In genomic region chr1:225629483-225629882, GRCh38 we compare ENCODE assay signal across 2 cellular contexts.
TF ChIP-seq lines count a peak whose summit lies in the region.

No MANE protein-coding gene starts in this region.

TF ChIP-seq in HepG2, 621 proteins besides CTCF, POLR2A, EP300 and RAD21 (continues in another document):
- no peak for TF ChIP-seq KLF11 (CRISPR knock-in tag; IDR thresholded peaks at IDR 0.05)
- no peak for TF ChIP-seq FOXC1 (CRISPR knock-in tag; IDR thresholded peaks at IDR 0.05; ENCODE audit: borderline replicate concordance)
- no peak for TF ChIP-seq NFIB (CRISPR knock-in tag; IDR thresholded peaks at IDR 0.05; ENCODE audit: borderline replicate concordance)
- 0 out of 2 replicates have a peak, but pooled peaks have one; percentile 28 for TF ChIP-seq MAFF (IDR thresholded peaks at IDR 0.05; ENCODE audit: low read depth, low read length)
- TF ChIP-seq NR0B2 (CRISPR knock-in tag; IDR thresholded peaks at IDR 0.05) = no peak
- TF ChIP-seq MAX (IDR thresholded peaks at IDR 0.05) = no peak
- TF ChIP-seq ZSCAN29 (CRISPR knock-in tag; conservative IDR thresholded peaks at IDR 0.05) = no peak
- no peak for TF ChIP-seq HNF1A (IDR thresholded peaks at IDR 0.05; ENCODE audit: low read depth)
- no peak for TF ChIP-seq HNF1A (CRISPR knock-in tag; IDR thresholded peaks at IDR 0.05; ENCODE audit: borderline replicate concordance)
- TF ChIP-seq MAFK (conservative IDR thresholded peaks at IDR 0.05 in 1 of 2, IDR thresholded peaks at IDR 0.05 in 1 of 2; ENCODE audit: low read length in 2 of 2) = peak in 1 of 2 experiments; percentile 55; a peak in 3 of 4 replicates
- no peak for TF ChIP-seq MLXIP (CRISPR knock-in tag; IDR thresholded peaks at IDR 0.05; ENCODE audit: borderline replicate concordance)
- TF ChIP-seq MIXL1 (CRISPR knock-in tag; IDR thresholded peaks at IDR 0.05) = no peak

TF ChIP-seq in WTC11, 78 proteins besides CTCF, POLR2A, EP300 and RAD21:
- TF ChIP-seq USF1 (CRISPR knock-in tag; IDR thresholded peaks at IDR 0.05) (no peak), ZNF423 (CRISPR knock-in tag; IDR thresholded peaks at IDR 0.05) (no peak), ESRRA (CRISPR knock-in tag; IDR thresholded peaks at IDR 0.05; ENCODE audit: borderline replicate concordance) (no peak), OVOL2 (CRISPR knock-in tag; IDR thresholded peaks at IDR 0.05; ENCODE audit: borderline replicate concordance) (no peak), HMGA2 (CRISPR knock-in tag; IDR thresholded peaks at IDR 0.05) (no peak), ZBTB21 (CRISPR knock-in tag; IDR thresholded peaks at IDR 0.05; ENCODE audit: borderline replicate concordance) (no peak), ZBTB43 (CRISPR knock-in tag; IDR thresholded peaks at IDR 0.05) (no peak), MLX (CRISPR knock-in tag; IDR thresholded peaks at IDR 0.05) (no peak), ZNF263 (CRISPR knock-in tag; IDR thresholded peaks at IDR 0.05; ENCODE audit: low read depth) (no peak), ZSCAN18 (CRISPR knock-in tag; IDR thresholded peaks at IDR 0.05) (no peak), SMAD4 (CRISPR knock-in tag; IDR thresholded peaks at IDR 0.05) (no peak), ATF3 (CRISPR knock-in tag; conservative IDR thresholded peaks at IDR 0.05) (no peak), FOXP4 (CRISPR knock-in tag; IDR thresholded peaks at IDR 0.05) (no peak), ZNF532 (CRISPR knock-in tag; IDR thresholded peaks at IDR 0.05; ENCODE audit: borderline replicate concordance) (no peak)
